ENCODE assay signal across 12 cellular contexts in genomic region chr2:40220177-40220925, GRCh38.
A peak's percentile ranks its signal among the peaks of the same experiment; 100 is the strongest.
DNase-seq lines count a peak whose midpoint lies in the region; ATAC-seq and TF ChIP-seq lines count a peak whose summit lies in the region.
"Had no signal": no experiment of that assay in that cellular context is flagged by ENCODE, and none has a peak within 500 bp of the region (broad histone marks: within the 10 kb centered on the region; RNA-seq: fewer than 3 reads in every experiment).

No MANE protein-coding gene starts in this region.

- ATAC-seq in activated CD8-positive, alpha-beta T cell treated with anti-CD3 and anti-CD28 coated beads, Interleukin-2, amount 10 ng/mL, durations not matched to agents 7 days and 5 days: no peak

- H3K27me3 Mint-ChIP-seq in activated naive CD4-positive, alpha-beta T cell treated with anti-CD3 and anti-CD28 coated beads, Interleukin-2, amount 10 ng/mL, durations not matched to agents 7 days and 5 days: no peaks in the 10 kb centered on the region
- H3K27me3 Mint-ChIP-seq in activated CD8-positive, alpha-beta T cell treated with anti-CD3 and anti-CD28 coated beads, Interleukin-2, amount 10 ng/mL, durations not matched to agents 7 days and 5 days (ENCODE audit: low read depth): no peaks in the 10 kb centered on the region
- H3K27me3 Mint-ChIP-seq: memory B cell had no signal

- H3K27me3 ChIP-seq in AG04450 (ENCODE audit: control insufficient read depth, insufficient read depth, low read length): no peaks in the 10 kb centered on the region

- no peak overlapping the region for H3K27ac Mint-ChIP-seq in activated naive CD4-positive, alpha-beta T cell treated with anti-CD3 and anti-CD28 coated beads, Interleukin-2, amount 10 ng/mL, durations not matched to agents 7 days and 5 days
- no peak overlapping the region for H3K27ac Mint-ChIP-seq in activated CD8-positive, alpha-beta T cell treated with anti-CD3 and anti-CD28 coated beads, Interleukin-2, amount 10 ng/mL, durations not matched to agents 7 days and 5 days
- H3K27ac Mint-ChIP-seq: memory B cell had no signal

- H3K9me3 ChIP-seq in AG04450 (ENCODE audit: control insufficient read depth, insufficient read depth, low read length): no peaks in the 10 kb centered on the region

- POLR2A ChIA-PET in AG04450 (lab: Yijun Ruan, JAX): interaction anchor here (0.7 to 1.4 kb wide), 3 partner anchors 22 to 230 kb away, joined by 3 to 4 read pairs (median 4); no protein-coding TSS in a partner anchor
- POLR2A ChIA-PET in activated CD8-positive, alpha-beta T cell treated with anti-CD3 and anti-CD28 coated beads, Interleukin-2, amount 10 ng/mL, durations not matched to agents 7 days and 5 days (lab: Charles Lee): no interaction called here

- CTCF ChIA-PET in AG04450 (lab: Charles Lee): interaction anchor here (0.6 to 1.7 kb wide), 9 partner anchors 9 to 489 kb away, joined by 3 to 4 read pairs (median 3); no protein-coding TSS in a partner anchor
- CTCF ChIA-PET in activated naive CD4-positive, alpha-beta T cell treated with anti-CD3 and anti-CD28 coated beads, Interleukin-2, amount 10 ng/mL, durations not matched to agents 7 days and 5 days (lab: Charles Lee): no interaction called here
- CTCF ChIA-PET in activated CD8-positive, alpha-beta T cell treated with anti-CD3 and anti-CD28 coated beads, Interleukin-2, amount 10 ng/mL, durations not matched to agents 7 days and 5 days (lab: Charles Lee): no interaction called here

- H3K9me3 Mint-ChIP-seq in activated naive CD4-positive, alpha-beta T cell treated with anti-CD3 and anti-CD28 coated beads, Interleukin-2, amount 10 ng/mL, durations not matched to agents 7 days and 5 days: peaks cover 4% of the 10 kb centered on the region
- no peaks in the 10 kb centered on the region for H3K9me3 Mint-ChIP-seq in activated CD8-positive, alpha-beta T cell treated with anti-CD3 and anti-CD28 coated beads, Interleukin-2, amount 10 ng/mL, durations not matched to agents 7 days and 5 days (ENCODE audit: insufficient read depth)

- TF ChIP-seq CTCF in AG04450 (IDR thresholded peaks at IDR 0.05; ENCODE audit: low read depth, low read length): no peak

- no peaks in the 10 kb centered on the region for H3K36me3 Mint-ChIP-seq in activated naive CD4-positive, alpha-beta T cell treated with anti-CD3 and anti-CD28 coated beads, Interleukin-2, amount 10 ng/mL, durations not matched to agents 7 days and 5 days
- no peaks in the 10 kb centered on the region for H3K36me3 Mint-ChIP-seq in activated CD8-positive, alpha-beta T cell treated with anti-CD3 and anti-CD28 coated beads, Interleukin-2, amount 10 ng/mL, durations not matched to agents 7 days and 5 days (ENCODE audit: low read depth)
- H3K36me3 Mint-ChIP-seq: memory B cell had no signal

- H3K4me3 ChIP-seq in AG04450 (ENCODE audit: low read depth, low read length): no peak overlapping the region

- DNase-seq in AG04450 (ENCODE audit: low read depth, low spot score) (no peak), NCI-H69 (lab: John Stamatoyannopoulos, UW) (peak; percentile 20), fibroblast of gingiva (ENCODE audit: low read depth) (peak; percentile 54), myocyte (ENCODE audit: low read depth) (peak; percentile 82), SW480 (ENCODE audit: low spot score) (no peak), CD1c-positive myeloid dendritic cell (ENCODE audit: extremely low spot score) (no peak)
- DNase-seq in activated naive CD4-positive, alpha-beta T cell treated with anti-CD3 and anti-CD28 coated beads, Interleukin-2, amount 10 ng/mL, durations not matched to agents 7 days and 5 days: no peak
- DNase-seq in activated CD8-positive, alpha-beta T cell treated with anti-CD3 and anti-CD28 coated beads, Interleukin-2, amount 10 ng/mL, durations not matched to agents 7 days and 5 days: no peak
- DNase-seq: cerebellar nuclear complex, NCI-H2081 treated with DMSO at 0.1 percent for 48 hours, WERI-Rb-1 had no signal

- no peaks in the 10 kb centered on the region for H3K4me1 Mint-ChIP-seq in activated naive CD4-positive, alpha-beta T cell treated with anti-CD3 and anti-CD28 coated beads, Interleukin-2, amount 10 ng/mL, durations not matched to agents 7 days and 5 days
- H3K4me1 Mint-ChIP-seq in activated CD8-positive, alpha-beta T cell treated with anti-CD3 and anti-CD28 coated beads, Interleukin-2, amount 10 ng/mL, durations not matched to agents 7 days and 5 days (ENCODE audit: low read depth): no peaks in the 10 kb centered on the region
- H3K4me1 Mint-ChIP-seq: memory B cell had no signal

- H3K27ac ChIP-seq in AG04450 (ENCODE audit: low read depth, low read length): peak overlapping the region; percentile 73
- H3K27ac ChIP-seq: WERI-Rb-1 had no signal

- no peak overlapping the region for H3K4me3 Mint-ChIP-seq in activated naive CD4-positive, alpha-beta T cell treated with anti-CD3 and anti-CD28 coated beads, Interleukin-2, amount 10 ng/mL, durations not matched to agents 7 days and 5 days
- no peak overlapping the region for H3K4me3 Mint-ChIP-seq in activated CD8-positive, alpha-beta T cell treated with anti-CD3 and anti-CD28 coated beads, Interleukin-2, amount 10 ng/mL, durations not matched to agents 7 days and 5 days
- H3K4me3 Mint-ChIP-seq: memory B cell had no signal

Comparison
In these comparisons a context has a peak if more than half of its experiments do, and no peak if none do; other contexts are left out.
1. DNase-seq: peak in NCI-H69 (single experiment), fibroblast of gingiva (single experiment) and myocyte (single experiment); none in AG04450 (single experiment), activated naive CD4-positive, alpha-beta T cell treated with anti-CD3 and anti-CD28 coated beads, Interleukin-2, amount 10 ng/mL, durations not matched to agents 7 days and 5 days (single experiment), activated CD8-positive, alpha-beta T cell treated with anti-CD3 and anti-CD28 coated beads, Interleukin-2, amount 10 ng/mL, durations not matched to agents 7 days and 5 days (single experiment), SW480 (single experiment) and CD1c-positive myeloid dendritic cell (single experiment).